In the genomic region with DNA sequence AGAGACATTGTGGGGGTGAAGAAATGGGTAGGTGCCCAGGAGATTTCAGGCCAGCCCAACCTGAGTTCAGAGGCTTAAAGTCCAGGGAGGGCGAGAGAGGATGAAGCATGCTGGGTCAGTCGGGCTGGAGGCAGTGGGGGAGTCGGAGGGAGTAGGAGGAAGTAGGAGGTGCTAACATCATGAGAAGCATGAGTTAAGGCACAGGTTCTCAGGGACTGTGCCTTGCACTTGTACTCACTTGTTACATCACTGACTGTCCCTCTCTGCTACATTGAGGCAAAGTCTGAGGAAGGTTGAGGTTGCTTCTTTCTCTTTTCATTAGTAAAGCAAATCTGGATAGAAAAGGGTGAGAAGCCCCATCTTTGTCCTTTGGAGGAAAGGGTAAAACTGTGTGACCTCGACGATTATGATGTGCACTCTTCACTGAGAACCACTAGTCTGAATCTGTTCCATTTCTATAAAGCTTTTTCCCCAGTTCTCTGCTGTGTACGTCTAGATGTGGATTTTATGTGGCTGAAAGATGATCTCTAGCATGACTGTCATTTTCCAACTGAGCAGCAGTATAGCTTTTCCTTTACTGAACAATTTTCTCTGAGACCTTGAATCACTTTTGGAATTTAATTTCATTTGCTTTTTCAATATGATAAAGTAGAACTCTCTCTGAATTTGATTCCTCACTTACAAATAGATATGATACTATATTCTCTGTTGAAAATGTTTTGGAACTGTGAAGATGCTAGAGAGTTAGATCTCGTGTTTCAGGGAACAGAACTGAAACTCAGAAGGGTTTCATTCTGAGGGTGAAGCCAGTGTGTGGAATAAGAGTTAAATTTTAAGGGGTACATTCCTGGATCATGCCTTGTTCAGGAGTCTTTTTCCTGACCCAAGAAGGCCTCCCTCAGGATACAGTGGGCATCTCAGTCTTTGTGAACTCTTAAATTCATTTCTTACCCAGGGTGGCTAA, we compare ENCODE assay signal across 12 cellular contexts.
DNase-seq lines count a peak whose midpoint lies in the region; ATAC-seq and TF ChIP-seq lines count a peak whose summit lies in the region.
"Had no signal": no experiment of that assay in that cellular context is flagged by ENCODE, and none has a peak within 500 bp of the region (broad histone marks: within the 10 kb centered on the region; RNA-seq: fewer than 3 reads in every experiment).

No MANE protein-coding gene starts in this region.

- TF ChIP-seq CTCF in HEK293 (tag by site-specific recombination; IDR thresholded peaks at IDR 0.05) (no peak), WERI-Rb-1 (IDR thresholded peaks at IDR 0.05; ENCODE audit: low read depth, low read length) (no peak), osteoblast (IDR thresholded peaks at IDR 0.05; ENCODE audit: extremely low read depth, low read depth, low read length) (no peak), colonic mucosa (IDR thresholded peaks at IDR 0.05) (no peak), brain microvascular endothelial cell (IDR thresholded peaks at IDR 0.05; ENCODE audit: low read depth, low read length, missing control alignments) (no peak)

- H3K9me3 ChIP-seq in HEK293 (ENCODE audit: control insufficient read depth, insufficient read depth, low read depth, low read length), result no peaks in the 10 kb centered on the region
- no peaks in the 10 kb centered on the region for H3K9me3 ChIP-seq in WERI-Rb-1 (ENCODE audit: severe bottlenecking)
- no peaks in the 10 kb centered on the region for H3K9me3 ChIP-seq in osteoblast (ENCODE audit: low read depth, low read length)
- no peaks in the 10 kb centered on the region for H3K9me3 ChIP-seq in colonic mucosa
- H3K9me3 ChIP-seq: lower lobe of right lung had no signal

- no peaks in the 10 kb centered on the region for H3K27me3 ChIP-seq in WERI-Rb-1 (ENCODE audit: insufficient read depth, low read depth, severe bottlenecking)
- H3K27me3 ChIP-seq in osteoblast (ENCODE audit: insufficient read depth, low read length), result no peaks in the 10 kb centered on the region
- no peaks in the 10 kb centered on the region for H3K27me3 ChIP-seq in colonic mucosa
- H3K27me3 ChIP-seq in brain microvascular endothelial cell (replicated peaks), result no peaks in the 10 kb centered on the region

- POLR2A ChIA-PET in HEK293 (lab: Yijun Ruan, JAX), result no interaction called here

- H3K79me2 ChIP-seq in osteoblast (ENCODE audit: insufficient read depth, low read length), result no peaks in the 10 kb centered on the region

- H3K4me2 ChIP-seq in osteoblast (ENCODE audit: insufficient read depth, low read length), result peak overlapping the region; percentile 27

- DNase-seq in WERI-Rb-1 (peak; percentile 31), osteoblast (ENCODE audit: insufficient read length, low spot score, missing footprints) (no peak), colonic mucosa (no peak), brain microvascular endothelial cell (no peak)
- no peak for DNase-seq in activated naive CD4-positive, alpha-beta T cell treated with anti-CD3 and anti-CD28 coated beads, Interleukin-2, amount 50 U/mL, for 16 hours
- DNase-seq: lower lobe of right lung; NCI-H345; stimulated activated naive CD4-positive, alpha-beta T cell had no signal

- H3K4me1 ChIP-seq in HEK293 (ENCODE audit: control insufficient read depth, insufficient read depth, low read length) (peaks cover 26% of the 10 kb centered on the region), osteoblast (ENCODE audit: insufficient read depth, low read length) (peaks cover 17% of the 10 kb centered on the region), colonic mucosa (no peaks in the 10 kb centered on the region)

- H3K27ac ChIP-seq in HEK293 (ENCODE audit: extremely low read depth, low read depth, low read length) (no peak overlapping the region), WERI-Rb-1 (peak overlapping the region; percentile 90), osteoblast (ENCODE audit: low read depth, low read length) (no peak overlapping the region), colonic mucosa (no peak overlapping the region), brain microvascular endothelial cell (no peak overlapping the region)
- H3K27ac ChIP-seq: lower lobe of right lung had no signal

- H3K9ac ChIP-seq in colonic mucosa (ENCODE audit: low read depth in 2 of 2, low read length in 2 of 2), result no peak overlapping the region

- no peak overlapping the region for H3K4me3 ChIP-seq in HEK293 (ENCODE audit: low read depth, low read length)
- H3K4me3 ChIP-seq in WERI-Rb-1 (ENCODE audit: low read depth, low read length), result no peak overlapping the region
- H3K4me3 ChIP-seq in osteoblast (ENCODE audit: insufficient read depth, low read length), result no peak overlapping the region
- H3K4me3 ChIP-seq in colonic mucosa, result no peak overlapping the region
- no peak overlapping the region for H3K4me3 ChIP-seq in brain microvascular endothelial cell (ENCODE audit: low read depth, low read length)
- H3K4me3 ChIP-seq: lower lobe of right lung had no signal

- no peaks in the 10 kb centered on the region for H4K20me1 ChIP-seq in osteoblast (ENCODE audit: insufficient read depth, low read length)

- CTCF ChIA-PET in HEK293 (lab: Yijun Ruan, JAX), result interaction anchor here (0.7 kb wide), 1 partner anchor 548 kb away, joined by 4 read pairs; no protein-coding TSS in a partner anchor

- no peaks in the 10 kb centered on the region for H3K36me3 ChIP-seq in HEK293 (ENCODE audit: control insufficient read depth in 2 of 2, insufficient read depth in 1 of 2, low read length in 2 of 2)
- no peaks in the 10 kb centered on the region for H3K36me3 ChIP-seq in WERI-Rb-1
- H3K36me3 ChIP-seq in osteoblast (ENCODE audit: insufficient read depth, low read length), result no peaks in the 10 kb centered on the region
- H3K36me3 ChIP-seq in colonic mucosa, result no peaks in the 10 kb centered on the region
- H3K36me3 ChIP-seq in brain microvascular endothelial cell (replicated peaks), result no peaks in the 10 kb centered on the region
- H3K36me3 ChIP-seq: lower lobe of right lung had no signal

- peak overlapping the region; percentile 37 for H2AFZ ChIP-seq in osteoblast (ENCODE audit: low read length)

- ATAC-seq in GM18511 (IDR thresholded peaks at IDR 0.05; ENCODE audit: unreplicated experiment), result peak; percentile 56
- no peak for ATAC-seq in GM19328 (IDR thresholded peaks at IDR 0.05; ENCODE audit: unreplicated experiment)
- ATAC-seq: HCT116 had no signal

- intact Hi-C loops in colonic mucosa (cut with DNase I), result no loop called here

- in situ Hi-C loops in brain microvascular endothelial cell (cut with HindIII; ENCODE audit: low pct_ligation_motif_present, low sequenced_read_pairs), result no loop called here

TF ChIP-seq in HEK293, 187 proteins besides CTCF, POLR2A, EP300 and RAD21 (continues in another document):
- no peak for TF ChIP-seq ZNF585B (tag by site-specific recombination; IDR thresholded peaks at IDR 0.05)
- no peak for TF ChIP-seq ZNF274 (IDR thresholded peaks at IDR 0.05; ENCODE audit: low read length)
- TF ChIP-seq ZNF274 (tag by site-specific recombination; IDR thresholded peaks at IDR 0.05; ENCODE audit: borderline replicate concordance), result no peak
- no peak for TF ChIP-seq ZFP37 (tag by site-specific recombination; IDR thresholded peaks at IDR 0.05)
- no peak for TF ChIP-seq ZSCAN30 (tag by site-specific recombination; IDR thresholded peaks at IDR 0.05)
- no peak for TF ChIP-seq MYNN (tag by site-specific recombination; IDR thresholded peaks at IDR 0.05; ENCODE audit: borderline replicate concordance)
- TF ChIP-seq ZNF423 (tag by site-specific recombination; IDR thresholded peaks at IDR 0.05), result no peak
- TF ChIP-seq ZNF747 (tag by site-specific recombination; IDR thresholded peaks at IDR 0.05), result no peak
- TF ChIP-seq ZBTB48 (tag by site-specific recombination; IDR thresholded peaks at IDR 0.05), result peak; percentile 65
- TF ChIP-seq SCRT2 (tag by site-specific recombination; IDR thresholded peaks at IDR 0.05), result peak; percentile 71
- TF ChIP-seq ZBTB44 (tag by site-specific recombination; IDR thresholded peaks at IDR 0.05), result no peak
- no peak for TF ChIP-seq KLF8 (tag by site-specific recombination; IDR thresholded peaks at IDR 0.05)
- no peak for TF ChIP-seq PRDM6 (tag by site-specific recombination; IDR thresholded peaks at IDR 0.05)
- 0 out of 2 replicates have a peak, but pooled peaks have one; percentile 27 for TF ChIP-seq WT1 (tag by site-specific recombination; IDR thresholded peaks at IDR 0.05)
- TF ChIP-seq, protein P1, sequence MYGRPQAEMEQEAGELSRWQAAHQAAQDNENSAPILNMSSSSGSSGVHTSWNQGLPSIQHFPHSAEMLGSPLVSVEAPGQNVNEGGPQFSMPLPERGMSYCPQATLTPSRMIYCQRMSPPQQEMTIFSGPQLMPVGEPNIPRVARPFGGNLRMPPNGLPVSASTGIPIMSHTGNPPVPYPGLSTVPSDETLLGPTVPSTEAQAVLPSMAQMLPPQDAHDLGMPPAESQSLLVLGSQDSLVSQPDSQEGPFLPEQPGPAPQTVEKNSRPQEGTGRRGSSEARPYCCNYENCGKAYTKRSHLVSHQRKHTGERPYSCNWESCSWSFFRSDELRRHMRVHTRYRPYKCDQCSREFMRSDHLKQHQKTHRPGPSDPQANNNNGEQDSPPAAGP (tag by site-specific recombination; IDR thresholded peaks at IDR 0.05), result no peak
